Comparison of ENCODE assay signal across 8 cellular contexts in genomic region chr3:196079736-196080516, GRCh38. TPM values are rescaled to one million over a fixed set of nuclear protein-coding genes. Genes with fewer than 3 reads are reported as not detected.
DNase-seq lines count a peak whose midpoint lies in the region; TF ChIP-seq lines count a peak whose summit lies in the region.
"Not testable (repeated sequence)": the region's sequence is repeated elsewhere in the genome, so short reads cannot be mapped to it uniquely, and the experiment has no call there.

No MANE protein-coding gene starts in this region.

- intact Hi-C loops in CD4-positive, alpha-beta memory T cell (cut with micrococcal nuclease) = loop anchor here (5.0 to 10.0 kb wide), 3 partner anchors 55 to 422 kb away; partner anchors contain the start of genes DYNLT2B and RNF168
- intact Hi-C loops in activated T-helper 2 cell treated with anti-CD3 and anti-CD28 coated beads, Interferon-gamma antibody, Interleukin-2, Interleukin-4, amounts not matched to agents 10 μg/mL and 5 μg/mL and 100 μg/mL, durations not matched to agents 14 hours and 24 hours and 36 hours (cut with micrococcal nuclease) = not testable (repeated sequence)

- POLR2A ChIA-PET in CD4-positive, alpha-beta memory T cell (lab: Charles Lee; ENCODE audit: partially characterized antibody) = interaction anchor here (0.6 to 6.7 kb wide), 14 partner anchors 9 to 494 kb away, joined by 3 to 124 read pairs (median 5); partner anchors contain the start of gene DYNLT2B

- peaks cover 31% of the 10 kb centered on the region for H3K79me2 ChIP-seq in neural cell (replicated peaks; ENCODE audit: insufficient read depth, low read length)

- peaks cover 63% of the 10 kb centered on the region for H3K4me1 ChIP-seq in CD4-positive, alpha-beta memory T cell (ENCODE audit: insufficient read depth, low read length)
- H3K4me1 ChIP-seq in SJCRH30; iPS-15b (ENCODE audit: control insufficient read depth, insufficient read depth, low read length): not testable (repeated sequence)
- peaks cover 24 to 27% of the 10 kb centered on the region in 2 donors for H3K4me1 ChIP-seq in duodenal mucosa (ENCODE audit: control insufficient read depth in 1 of 2, insufficient read depth in 2 of 2, low read length in 2 of 2)
- H3K4me1 ChIP-seq in stomach smooth muscle (ENCODE audit: control insufficient read depth, insufficient read depth, low read length) = peaks cover 24% of the 10 kb centered on the region

- not testable (repeated sequence) for H3K36me3 ChIP-seq in CD4-positive, alpha-beta memory T cell (ENCODE audit: insufficient read depth, low read length); iPS-15b (ENCODE audit: control insufficient read depth, insufficient read depth, low read length); neural cell (ENCODE audit: insufficient read depth, low read length); stomach smooth muscle (ENCODE audit: control insufficient read depth in 2 of 2, insufficient read depth in 2 of 2, low read length in 2 of 2)
- peaks cover 15% of the 10 kb centered on the region for H3K36me3 ChIP-seq in SJCRH30
- H3K36me3 ChIP-seq in duodenal mucosa (ENCODE audit: control insufficient read depth in 1 of 2, insufficient read depth in 2 of 2, low read length in 2 of 2) = peaks cover 4 to 14% of the 10 kb centered on the region in 2 donors

- not testable (repeated sequence) for H3K9me2 ChIP-seq in neural cell (ENCODE audit: insufficient read depth, low read length)

- not testable (repeated sequence) for H4K20me1 ChIP-seq in neural cell (ENCODE audit: insufficient read depth)

- CTCF ChIA-PET in CD4-positive, alpha-beta memory T cell (lab: Charles Lee; ENCODE audit: partially characterized antibody) = interaction anchor here (1.0 to 15.1 kb wide), 6 partner anchors 8 to 117 kb away, joined by 3 to 569 read pairs (median 5); no protein-coding TSS in a partner anchor

- not testable (repeated sequence) for TF ChIP-seq EP300 in neural cell (conservative IDR thresholded peaks at IDR 0.05; ENCODE audit: poor library complexity, severe bottlenecking)

- H3K9ac ChIP-seq in duodenal mucosa (ENCODE audit: low read depth in 1 of 2, low read length in 2 of 2) (peak overlapping the region; percentile 74 to 91), neural cell (ENCODE audit: low read length) (peak overlapping the region; percentile 90), stomach smooth muscle (ENCODE audit: low read length in 2 of 2) (peak overlapping the region in 1 of 2 donors; percentile 98)
- H3K9ac ChIP-seq in iPS-15b (ENCODE audit: low read depth, low read length) = not testable (repeated sequence)

- not testable (repeated sequence) for TF ChIP-seq RAD21 in neural cell (conservative IDR thresholded peaks at IDR 0.05)

- H3K4me2 ChIP-seq in neural cell (ENCODE audit: low read length) = not testable (repeated sequence)

- H3K27ac ChIP-seq in CD4-positive, alpha-beta memory T cell (ENCODE audit: low read depth, low read length) = peak overlapping the region; percentile 97
- not testable (repeated sequence) for H3K27ac ChIP-seq in SJCRH30; duodenal mucosa (ENCODE audit: low read depth, low read length); neural cell (ENCODE audit: low read length); stomach smooth muscle (ENCODE audit: low read length)

- H3K4me3 Mint-ChIP-seq in CD4-positive, alpha-beta memory T cell = peak overlapping the region; percentile 90 to 99 (median 94)
- H3K4me3 Mint-ChIP-seq in activated T-helper 2 cell treated with anti-CD3 and anti-CD28 coated beads, Interferon-gamma antibody, Interleukin-2, Interleukin-4, amounts not matched to agents 10 μg/mL and 5 μg/mL and 100 μg/mL, durations not matched to agents 14 hours and 24 hours and 36 hours (ENCODE audit: low read depth) = peak overlapping the region; percentile 99

- H2AFZ ChIP-seq in neural cell (ENCODE audit: low read depth, low read length) = not testable (repeated sequence)

- H3K36me3 Mint-ChIP-seq in CD4-positive, alpha-beta memory T cell = peaks cover 4 to 34% of the 10 kb centered on the region in 2 donors
- H3K36me3 Mint-ChIP-seq in activated T-helper 2 cell treated with anti-CD3 and anti-CD28 coated beads, Interferon-gamma antibody, Interleukin-2, Interleukin-4, amounts not matched to agents 10 μg/mL and 5 μg/mL and 100 μg/mL, durations not matched to agents 14 hours and 24 hours and 36 hours (ENCODE audit: low read depth) = peaks cover 56% of the 10 kb centered on the region

- H3K27ac Mint-ChIP-seq in CD4-positive, alpha-beta memory T cell = peak overlapping the region; percentile 85 to 98 (median 96)
- peak overlapping the region; percentile 95 for H3K27ac Mint-ChIP-seq in activated T-helper 2 cell treated with anti-CD3 and anti-CD28 coated beads, Interferon-gamma antibody, Interleukin-2, Interleukin-4, amounts not matched to agents 10 μg/mL and 5 μg/mL and 100 μg/mL, durations not matched to agents 14 hours and 24 hours and 36 hours

- H3K27me3 Mint-ChIP-seq in CD4-positive, alpha-beta memory T cell; activated T-helper 2 cell treated with anti-CD3 and anti-CD28 coated beads, Interferon-gamma antibody, Interleukin-2, Interleukin-4, amounts not matched to agents 10 μg/mL and 5 μg/mL and 100 μg/mL, durations not matched to agents 14 hours and 24 hours and 36 hours (ENCODE audit: low read depth): not testable (repeated sequence)

- not testable (repeated sequence) for H3K27me3 ChIP-seq in CD4-positive, alpha-beta memory T cell (ENCODE audit: insufficient read depth, low read length); SJCRH30; duodenal mucosa (ENCODE audit: control insufficient read depth in 1 of 2, insufficient read depth in 2 of 2, low read length in 2 of 2); iPS-15b (ENCODE audit: control insufficient read depth, insufficient read depth, low read length); neural cell (ENCODE audit: insufficient read depth, low read depth, low read length); stomach smooth muscle (ENCODE audit: control insufficient read depth in 1 of 2, insufficient read depth in 2 of 2, low read length in 2 of 2)

- not testable (repeated sequence) for H3K9me3 Mint-ChIP-seq in CD4-positive, alpha-beta memory T cell; activated T-helper 2 cell treated with anti-CD3 and anti-CD28 coated beads, Interferon-gamma antibody, Interleukin-2, Interleukin-4, amounts not matched to agents 10 μg/mL and 5 μg/mL and 100 μg/mL, durations not matched to agents 14 hours and 24 hours and 36 hours

- peaks cover 32 to 61% (median 48%) of the 10 kb centered on the region in 4 donors for H3K4me1 Mint-ChIP-seq in CD4-positive, alpha-beta memory T cell
- H3K4me1 Mint-ChIP-seq in activated T-helper 2 cell treated with anti-CD3 and anti-CD28 coated beads, Interferon-gamma antibody, Interleukin-2, Interleukin-4, amounts not matched to agents 10 μg/mL and 5 μg/mL and 100 μg/mL, durations not matched to agents 14 hours and 24 hours and 36 hours (ENCODE audit: low read depth) = peaks cover 36% of the 10 kb centered on the region

- H3K4me3 ChIP-seq in CD4-positive, alpha-beta memory T cell (ENCODE audit: low read length in 2 of 2) = peak overlapping the region; percentile 68 to 90
- peak overlapping the region; percentile 95 for H3K4me3 ChIP-seq in Jurkat, Clone E6-1 (ENCODE audit: low read length)
- H3K4me3 ChIP-seq in SJCRH30 (peak overlapping the region; percentile 88; the same call in 1 of the 2 replicates), duodenal mucosa (ENCODE audit: low read depth in 1 of 2, low read length in 2 of 2) (peak overlapping the region; percentile 81 to 95), iPS-15b (ENCODE audit: low read depth, low read length) (peak overlapping the region; percentile 61), neural cell (ENCODE audit: low read length) (peak overlapping the region; percentile 97), stomach smooth muscle (ENCODE audit: low read length in 2 of 2) (peak overlapping the region; percentile 75 to 95)

- DNase-seq in CD4-positive, alpha-beta memory T cell; Jurkat, Clone E6-1 (ENCODE audit: low read depth, low spot score); SJCRH30; activated T-helper 2 cell treated with anti-CD3 and anti-CD28 coated beads, Interferon-gamma antibody, Interleukin-2, Interleukin-4, amounts not matched to agents 10 μg/mL and 5 μg/mL and 100 μg/mL, durations not matched to agents 14 hours and 24 hours and 36 hours (ENCODE audit: low spot score): not testable (repeated sequence)

- H3F3A ChIP-seq in neural cell (ENCODE audit: insufficient read depth, low read length, poor library complexity, severe bottlenecking) = peaks cover 21% of the 10 kb centered on the region

- not testable (repeated sequence) for TF ChIP-seq CTCF in neural cell (IDR thresholded peaks at IDR 0.05; ENCODE audit: poor library complexity, severe bottlenecking)

- H3K9me3 ChIP-seq in CD4-positive, alpha-beta memory T cell (ENCODE audit: control insufficient read depth in 1 of 2, low read length in 2 of 2); SJCRH30 (replicated peaks); duodenal mucosa (ENCODE audit: control insufficient read depth in 1 of 2, low read length in 2 of 2); iPS-15b (ENCODE audit: control insufficient read depth, insufficient read depth, low read length); neural cell (ENCODE audit: low read length); stomach smooth muscle (ENCODE audit: control insufficient read depth in 2 of 2, low read length in 2 of 2): not testable (repeated sequence)

RNA-seq across cellular contexts. Expression of gene TFRC, which starts 2.0 kb away (rescaled TPM):
- 10 to 100 TPM; 63.2 to 73.1 TPM for total RNA-seq in CD4-positive, alpha-beta memory T cell
- polyA plus RNA-seq in CD4-positive, alpha-beta memory T cell = 10 to 100 TPM; 21.7 to 38.3 TPM
- polyA plus RNA-seq in Jurkat, Clone E6-1 (2012; ENCODE audit: insufficient read depth, insufficient read length) = 95.7 TPM
- 259 and 267 TPM in 2 replicates for total RNA-seq in SJCRH30 (2014; rRNA removed; shearing (Covaris generic))
- total RNA-seq in activated T-helper 2 cell treated with anti-CD3 and anti-CD28 coated beads, Interferon-gamma antibody, Interleukin-2, Interleukin-4, amounts not matched to agents 10 μg/mL and 5 μg/mL and 100 μg/mL, durations not matched to agents 14 hours and 24 hours and 36 hours = 644 and 680 TPM in 2 replicates
- 71.3 and 82.7 TPM in 2 replicates for polyA plus RNA-seq in neural cell
- polyA minus RNA-seq in neural cell = 95.9 and 111 TPM in 2 replicates
